1 cellular context compared by ENCODE assay signal in genomic region chr2:232573821-232574435, GRCh38.
TF ChIP-seq lines count a peak whose summit lies in the region.

No MANE protein-coding gene starts in this region.

TF ChIP-seq in IMR-90, 13 proteins besides CTCF, POLR2A, EP300 and RAD21:
- no peak for TF ChIP-seq MXI1 (IDR thresholded peaks at IDR 0.05; ENCODE audit: borderline replicate concordance, low read depth, low read length)
